In the genomic region with DNA sequence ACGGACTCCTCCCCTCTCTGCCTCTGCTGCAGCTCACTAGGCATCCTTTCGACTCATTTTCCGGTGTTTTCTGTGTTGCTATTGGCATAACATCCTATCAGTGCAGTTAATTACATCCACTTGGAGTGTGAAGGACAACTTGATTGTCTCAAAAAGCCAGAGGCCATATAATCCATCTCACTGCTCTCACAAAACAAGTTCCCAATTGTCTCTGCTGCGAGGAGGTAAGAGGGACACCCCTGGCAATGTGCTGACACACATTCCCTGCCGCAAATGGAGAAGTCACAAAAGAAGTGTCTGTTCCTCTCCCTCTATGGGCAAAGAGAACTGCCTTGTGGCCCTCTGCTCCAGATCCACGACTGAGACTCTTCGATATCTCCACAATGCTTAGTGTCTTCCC, we compare ENCODE assay signal across 21 cellular contexts.
"Had no signal": no experiment of that assay in that cellular context is flagged by ENCODE, and none has a peak within 500 bp of the region (broad histone marks: within the 10 kb centered on the region; RNA-seq: fewer than 3 reads in every experiment).

No MANE protein-coding gene starts in this region.

- H3K27ac ChIP-seq: SJCRH30, SK-N-MC had no signal

- H3K4me1 ChIP-seq: SJCRH30 had no signal

- H3K4me3 ChIP-seq: SJCRH30, SK-N-MC had no signal

- H3K27me3 ChIP-seq: SJCRH30 had no signal

- ATAC-seq: Panc1, PC-3, Right ventricle myocardium inferior had no signal

- H3K36me3 ChIP-seq: SJCRH30 had no signal

- DNase-seq: KBM-7, MV-4-11, NCI-H1048, NCI-H1105, NCI-H1436, NCI-H187, NCI-H2029, NCI-H2081 treated with DMSO at 0.1 percent for 48 hours, NCI-H2171, NCI-H226, NCI-H446, NCI-H510A, NCI-H524 treated with DMSO at 0.1 percent for 48 hours, NCI-H69, NCI-H774, PC-3, SHP77 treated with DMSO at 0.1 percent for 48 hours, SJCRH30 had no signal

- H3K9me3 ChIP-seq: SJCRH30 had no signal
